ENCODE assay signal across 20 cellular contexts in the genomic region with DNA sequence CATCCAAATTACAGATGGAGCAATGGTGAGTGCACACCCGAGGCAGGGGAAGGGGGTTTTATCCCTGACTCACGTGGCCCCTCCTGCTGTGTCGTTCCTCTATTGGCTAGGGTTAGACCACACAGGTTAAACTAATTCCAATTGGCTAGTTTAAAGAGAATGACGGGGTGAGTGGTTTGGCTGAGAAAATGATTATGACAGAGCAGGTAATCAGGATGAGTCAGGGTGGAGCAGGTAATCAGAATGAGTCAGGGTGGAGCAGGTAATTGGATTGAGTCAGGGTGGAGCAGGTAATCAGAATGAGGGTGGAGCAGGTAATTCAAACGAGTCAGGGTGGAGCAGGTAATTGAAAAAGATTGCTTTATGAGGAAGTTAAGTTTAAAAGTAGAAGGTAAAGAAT.
DNase-seq lines count a peak whose midpoint lies in the region; ATAC-seq, FAIRE-seq and TF ChIP-seq lines count a peak whose summit lies in the region.
"Had no signal": no experiment of that assay in that cellular context is flagged by ENCODE, and none has a peak within 500 bp of the region (broad histone marks: within the 10 kb centered on the region; RNA-seq: fewer than 3 reads in every experiment).

No MANE protein-coding gene starts in this region.

- TF ChIP-seq CTCF in MCF 10A (IDR thresholded peaks at IDR 0.05; ENCODE audit: unreplicated experiment) (no peak), breast epithelium (IDR thresholded peaks at IDR 0.05) (no peak), nephron progenitor cell (IDR thresholded peaks at IDR 0.05) (no peak)

- H3K27me3 Mint-ChIP-seq in MCF 10A (ENCODE audit: insufficient read depth, unreplicated experiment) (no peaks in the 10 kb centered on the region), nephron progenitor cell (ENCODE audit: low read depth, poor library complexity) (no peaks in the 10 kb centered on the region)
- no peaks in the 10 kb centered on the region for H3K27me3 Mint-ChIP-seq in activated T-helper 17 cell treated with anti-CD3 and anti-CD28 coated beads, Interleukin-2, amount 50 U/mL, for 72 hours
- H3K27me3 Mint-ChIP-seq: CD4-positive, alpha-beta T cell had no signal

- TF ChIP-seq POLR2A in breast epithelium (IDR thresholded peaks at IDR 0.05), result no peak

- no TSS peak for BruUV-seq in MCF 10A (replicated peaks; lab: Mats Ljungman, UMichigan)

- H3K9me3 ChIP-seq in breast epithelium, result no peaks in the 10 kb centered on the region
- no peaks in the 10 kb centered on the region for H3K9me3 ChIP-seq in small intestine (ENCODE audit: control insufficient read depth, low read depth)
- H3K9me3 ChIP-seq: A549, Caco-2 had no signal

- no peak overlapping the region for H3K4me3 Mint-ChIP-seq in MCF 10A (ENCODE audit: unreplicated experiment)
- H3K4me3 Mint-ChIP-seq in activated T-helper 17 cell treated with anti-CD3 and anti-CD28 coated beads, Interleukin-2, amount 50 U/mL, for 72 hours, result no peak overlapping the region
- no peak overlapping the region for H3K4me3 Mint-ChIP-seq in nephron progenitor cell
- H3K4me3 Mint-ChIP-seq: CD4-positive, alpha-beta T cell; H9 had no signal

- intact Hi-C loops in MCF 10A (cut with micrococcal nuclease), result no loop called here
- intact Hi-C loops in breast epithelium (cut with DNase I; ENCODE audit: low total_unique reads), result no loop called here

- no peaks in the 10 kb centered on the region for H3K4me1 ChIP-seq in breast epithelium
- no peaks in the 10 kb centered on the region for H3K4me1 ChIP-seq in small intestine (ENCODE audit: control insufficient read depth in 2 of 2, insufficient read depth in 1 of 2, low read depth in 1 of 2, low read length in 1 of 2)
- H3K4me1 ChIP-seq: A549, Caco-2 had no signal

- H3K4me1 Mint-ChIP-seq in MCF 10A (ENCODE audit: insufficient read depth, unreplicated experiment) (no peaks in the 10 kb centered on the region), nephron progenitor cell (no peaks in the 10 kb centered on the region)
- no peaks in the 10 kb centered on the region for H3K4me1 Mint-ChIP-seq in activated T-helper 17 cell treated with anti-CD3 and anti-CD28 coated beads, Interleukin-2, amount 50 U/mL, for 72 hours
- H3K4me1 Mint-ChIP-seq: H9 had no signal

- FAIRE-seq in small intestine (lab: Jason Lieb, UNC), result no peak
- FAIRE-seq: A549, D721Med, G401.6, GM12892, GM18507, H1 had no signal

- CTCF ChIA-PET in MCF 10A (lab: Yijun Ruan, JAX), result no interaction called here

- no peak overlapping the region for H3K4me3 ChIP-seq in breast epithelium
- no peak overlapping the region for H3K4me3 ChIP-seq in small intestine (ENCODE audit: low read depth in 1 of 2, low read length in 2 of 2)
- H3K4me3 ChIP-seq: A549 had no signal

- DNase-seq in MCF 10A (ENCODE audit: unreplicated experiment) (peak; percentile 1), breast epithelium (ENCODE audit: low spot score in 2 of 2) (no peak), epithelial cell of prostate (ENCODE audit: low read depth, low spot score) (peak; percentile 27), small intestine (peak; percentile 9), nephron progenitor cell (no peak)
- DNase-seq: AML-193; Caco-2; CD4-positive, alpha-beta T cell; H9 had no signal

- 37 to 68% methylated on average over 5 of the region's 5 CpGs; no CpG with 5 or more reads in 1 of the 3 donors for WGBS in small intestine, 3 donors

- H3K36me3 Mint-ChIP-seq in MCF 10A (ENCODE audit: insufficient read depth, unreplicated experiment), result no peaks in the 10 kb centered on the region
- no peaks in the 10 kb centered on the region for H3K36me3 Mint-ChIP-seq in activated T-helper 17 cell treated with anti-CD3 and anti-CD28 coated beads, Interleukin-2, amount 50 U/mL, for 72 hours (ENCODE audit: low read depth)
- no peaks in the 10 kb centered on the region for H3K36me3 Mint-ChIP-seq in nephron progenitor cell (ENCODE audit: low read depth)

- H3K9me3 Mint-ChIP-seq in MCF 10A (ENCODE audit: unreplicated experiment), result no peaks in the 10 kb centered on the region
- no peaks in the 10 kb centered on the region for H3K9me3 Mint-ChIP-seq in activated T-helper 17 cell treated with anti-CD3 and anti-CD28 coated beads, Interleukin-2, amount 50 U/mL, for 72 hours
- H3K9me3 Mint-ChIP-seq in nephron progenitor cell, result no peaks in the 10 kb centered on the region
- H3K9me3 Mint-ChIP-seq: CD4-positive, alpha-beta T cell; H9 had no signal

- H3K27me3 ChIP-seq in breast epithelium (no peaks in the 10 kb centered on the region), small intestine (ENCODE audit: control insufficient read depth in 2 of 2, insufficient read depth in 2 of 2, low read length in 2 of 2) (no peaks in the 10 kb centered on the region)

- POLR2A ChIA-PET in MCF 10A (lab: Yijun Ruan, JAX), result no interaction called here

- peak; percentile 28 for ATAC-seq in activated T-helper 17 cell treated with anti-CD3 and anti-CD28 coated beads, Interleukin-2, amount 50 U/mL, for 72 hours (replicated peaks)
- ATAC-seq in GM21529 (IDR thresholded peaks at IDR 0.05; ENCODE audit: unreplicated experiment) (no peak), GM19452 (IDR thresholded peaks at IDR 0.05; ENCODE audit: unreplicated experiment) (no peak)
- ATAC-seq: A549 had no signal

- H3K36me3 ChIP-seq in breast epithelium (no peaks in the 10 kb centered on the region), small intestine (ENCODE audit: control insufficient read depth in 2 of 2, insufficient read depth in 2 of 2, low read length in 2 of 2) (no peaks in the 10 kb centered on the region)

- H3K27ac Mint-ChIP-seq in MCF 10A (ENCODE audit: low read depth, unreplicated experiment) (no peak overlapping the region), nephron progenitor cell (no peak overlapping the region)
- no peak overlapping the region for H3K27ac Mint-ChIP-seq in activated T-helper 17 cell treated with anti-CD3 and anti-CD28 coated beads, Interleukin-2, amount 50 U/mL, for 72 hours
- H3K27ac Mint-ChIP-seq: CD4-positive, alpha-beta T cell; H9 had no signal

- H3K27ac ChIP-seq in breast epithelium (no peak overlapping the region), epithelial cell of prostate (peak overlapping the region; percentile 47), small intestine (ENCODE audit: low read depth in 1 of 2, low read length in 1 of 2) (no peak overlapping the region)
- H3K27ac ChIP-seq: 22Rv1, A549, C4-2B had no signal

Comparison
In these comparisons a context has a peak if more than half of its experiments do, and no peak if none do; other contexts are left out.
1. DNase-seq: peak in MCF 10A (single experiment), epithelial cell of prostate (single experiment) and small intestine (single experiment); none in breast epithelium (0 of 2) and nephron progenitor cell (single experiment).